In genomic region chr1:157773723-157774350, GRCh38 we compare ENCODE assay signal across 9 cellular contexts. TPM values are rescaled to one million over a fixed set of nuclear protein-coding genes. Genes with fewer than 3 reads are reported as not detected.
A peak's percentile ranks its signal among the peaks of the same experiment; 100 is the strongest.
DNase-seq lines count a peak whose midpoint lies in the region; ATAC-seq lines count a peak whose summit lies in the region.
"Had no signal": no experiment of that assay in that cellular context is flagged by ENCODE, and none has a peak within 500 bp of the region (broad histone marks: within the 10 kb centered on the region; RNA-seq: fewer than 3 reads in every experiment).

No MANE protein-coding gene starts in this region.

- H2BK5ac ChIP-seq in mesendoderm (ENCODE audit: low read length) = no peak overlapping the region

- no peaks in the 10 kb centered on the region for H3K9me3 ChIP-seq in NT2/D1 (ENCODE audit: insufficient read depth, low read length)

- H3K23ac ChIP-seq in mesendoderm (ENCODE audit: low read length) = no peak overlapping the region

- H3K4ac ChIP-seq in mesendoderm (ENCODE audit: low read depth, low read length) = no peak overlapping the region

- no peak overlapping the region for H4K5ac ChIP-seq in mesendoderm (ENCODE audit: low read length)

- no peak overlapping the region for H3K56ac ChIP-seq in mesendoderm (ENCODE audit: low read length)

- no peak overlapping the region for H3K18ac ChIP-seq in mesendoderm (ENCODE audit: low read length)

- no peak overlapping the region for H2BK120ac ChIP-seq in mesendoderm (ENCODE audit: low read depth, low read length)

- H3K27me3 ChIP-seq in NT2/D1 (ENCODE audit: insufficient read depth, insufficient read length) (no peaks in the 10 kb centered on the region), mesendoderm (ENCODE audit: insufficient read depth, low read length, poor library complexity) (no peaks in the 10 kb centered on the region)

- H3K36me3 ChIP-seq in NT2/D1 (ENCODE audit: insufficient read depth, insufficient read length, low read length) (no peaks in the 10 kb centered on the region), mesendoderm (ENCODE audit: control insufficient read depth, insufficient read depth, low read length) (no peaks in the 10 kb centered on the region)

- no peak overlapping the region for H4K8ac ChIP-seq in mesendoderm (ENCODE audit: low read depth, low read length)

- no peaks in the 10 kb centered on the region for H3K79me2 ChIP-seq in mesendoderm (ENCODE audit: control insufficient read depth, insufficient read depth, low read length)

- H3K4me3 ChIP-seq in NT2/D1 (ENCODE audit: insufficient read length, low read depth) (no peak overlapping the region), mesendoderm (ENCODE audit: low read length) (no peak overlapping the region)

- H3K79me1 ChIP-seq in mesendoderm (ENCODE audit: low read length) = no peaks in the 10 kb centered on the region

- peak; percentile 61 for DNase-seq in NT2/D1 (ENCODE audit: low read depth, low spot score)
- peak; percentile 76 for DNase-seq in mesendoderm
- DNase-seq in stimulated activated naive CD4-positive, alpha-beta T cell (lab: John Stamatoyannopoulos, UW) = no peak
- no peak for DNase-seq in glomerular visceral epithelial cell (ENCODE audit: extremely low spot score)
- DNase-seq in left lobe of liver (ENCODE audit: low spot score) = no peak
- no peak for DNase-seq in NCI-H1092 (lab: John Stamatoyannopoulos, UW)
- DNase-seq: glutamatergic neuron had no signal

- ATAC-seq in GM18511 (IDR thresholded peaks at IDR 0.05; ENCODE audit: unreplicated experiment) (peak; percentile 59), HG02571 (IDR thresholded peaks at IDR 0.05; ENCODE audit: unreplicated experiment) (peak; percentile 57), left lobe of liver (no peak)

- WGBS in mesendoderm (ENCODE audit: extremely low coverage, insufficient coverage, low lambda C conversion rate) = no CpG with 5 or more reads among the region's 1 CpG

- H3K4me2 ChIP-seq in mesendoderm (ENCODE audit: low read length) = no peak overlapping the region

- H2BK15ac ChIP-seq in mesendoderm (replicated peaks; ENCODE audit: low read depth) = no peak overlapping the region

- H2AK5ac ChIP-seq in mesendoderm (ENCODE audit: low read length) = no peak overlapping the region

- H3K4me1 ChIP-seq in NT2/D1 (ENCODE audit: insufficient read depth, insufficient read length) = no peaks in the 10 kb centered on the region
- H3K4me1 ChIP-seq in mesendoderm (ENCODE audit: control insufficient read depth, low read depth, low read length) = no peaks in the 10 kb centered on the region

- H3K27ac ChIP-seq in mesendoderm (ENCODE audit: low read depth, low read length) = no peak overlapping the region

- H3K9ac ChIP-seq in NT2/D1 (ENCODE audit: insufficient read length, low read depth) = no peak overlapping the region
- no peak overlapping the region for H3K9ac ChIP-seq in mesendoderm (ENCODE audit: low read length)

RNA-seq across cellular contexts. Expression of gene FCRL2, which starts 3.1 kb away (rescaled TPM):
- not detected for polyA plus RNA-seq in mesendoderm (2013, experiment 1 of 2)
- not detected for polyA plus RNA-seq in mesendoderm (2013, experiment 2 of 2)
- not detected for total RNA-seq in left lobe of liver

RNA-seq across cellular contexts. Expression of gene FCRL1, which starts 46.1 kb away (rescaled TPM):
- polyA plus RNA-seq in mesendoderm (2013, experiment 1 of 2) = not detected
- polyA plus RNA-seq in mesendoderm (2013, experiment 2 of 2) = not detected
- not detected for total RNA-seq in left lobe of liver

Comparison
In these comparisons a context has a peak if more than half of its experiments do, and no peak if none do; other contexts are left out.
1. DNase-seq: peak in NT2/D1 (single experiment) and mesendoderm (single experiment); none in stimulated activated naive CD4-positive, alpha-beta T cell (0 of 6), glomerular visceral epithelial cell (single experiment), left lobe of liver (single experiment) and NCI-H1092 (single experiment).